Comparison of ENCODE assay signal across 19 cellular contexts in genomic region chr10:72337722-72338121, GRCh38. TPM values are rescaled to one million over a fixed set of nuclear protein-coding genes. Genes with fewer than 3 reads are reported as not detected.
A peak's percentile ranks its signal among the peaks of the same experiment; 100 is the strongest.
DNase-seq lines count a peak whose midpoint lies in the region; ATAC-seq and TF ChIP-seq lines count a peak whose summit lies in the region.
"Had no signal": no experiment of that assay in that cellular context is flagged by ENCODE, and none has a peak within 500 bp of the region (broad histone marks: within the 10 kb centered on the region; RNA-seq: fewer than 3 reads in every experiment).

No MANE protein-coding gene starts in this region.

- H3K9me3 ChIP-seq in tibial artery = no peaks in the 10 kb centered on the region
- no peaks in the 10 kb centered on the region for H3K9me3 ChIP-seq in gastrocnemius medialis
- H3K9me3 ChIP-seq: left lung, pancreas had no signal

- H3K4me1 ChIP-seq in tibial artery = peaks cover 11 to 59% (median 47%) of the 10 kb centered on the region in 4 donors
- H3K4me1 ChIP-seq in gastrocnemius medialis = peaks cover 31 to 45% of the 10 kb centered on the region in 2 donors

- no peak overlapping the region for H3K4me3 Mint-ChIP-seq in activated naive CD8-positive, alpha-beta T cell treated with anti-CD3 and anti-CD28 coated beads, Interleukin-2, amount 50 U/mL, for 24 hours
- no peak overlapping the region for H3K4me3 Mint-ChIP-seq in activated naive CD8-positive, alpha-beta T cell treated with anti-CD3 and anti-CD28 coated beads for 36 hours
- no peak overlapping the region for H3K4me3 Mint-ChIP-seq in Calu3 (ENCODE audit: low read depth, unreplicated experiment)
- H3K4me3 Mint-ChIP-seq: activated CD4-positive, alpha-beta T cell treated with anti-CD3 and anti-CD28 coated beads, Interleukin-2, amount 10 ng/mL, durations not matched to agents 7 days and 5 days; mesothelial cell of epicardium; type B pancreatic cell had no signal

- peaks cover 40 to 53% (median 45%) of the 10 kb centered on the region in 3 donors for H3K36me3 ChIP-seq in tibial artery
- peaks cover 0 to 62% of the 10 kb centered on the region in 2 donors for H3K36me3 ChIP-seq in gastrocnemius medialis

- intact Hi-C loops in Calu3 (cut with micrococcal nuclease; ENCODE audit: unreplicated experiment) = loop anchor here (2.0 to 10.0 kb wide), 5 partner anchors 93 to 440 kb away; no protein-coding TSS in a partner anchor
- intact Hi-C loops in dorsolateral prefrontal cortex (cut with DNase I) = loop anchor here (2.0 to 10.0 kb wide), 7 partner anchors 205 to 1023 kb away; partner anchors contain the start of genes CHST3 (in 1 of the 2) and SLC29A3 (in 1 of the 2)
- intact Hi-C loops in tibial artery (cut with DNase I; ENCODE audit: low total_unique reads) = loop anchor here (2.0 to 5.0 kb wide), 2 partner anchors 293 to 380 kb away; no protein-coding TSS in a partner anchor
- intact Hi-C loops in gastrocnemius medialis (cut with DNase I; ENCODE audit: low total_unique reads) = loop anchor here (2.0 to 10.0 kb wide), 5 partner anchors 115 to 443 kb away; no protein-coding TSS in a partner anchor

- CTCF ChIA-PET in Calu3 (lab: Charles Lee) = interaction anchor here (0.6 to 2.1 kb wide), 8 partner anchors 63 to 441 kb away, joined by 3 to 12 read pairs (median 4); no protein-coding TSS in a partner anchor

- peak overlapping the region; percentile 32 for H3K27ac Mint-ChIP-seq in activated naive CD8-positive, alpha-beta T cell treated with anti-CD3 and anti-CD28 coated beads, Interleukin-2, amount 50 U/mL, for 24 hours
- H3K27ac Mint-ChIP-seq in activated naive CD8-positive, alpha-beta T cell treated with anti-CD3 and anti-CD28 coated beads for 36 hours = no peak overlapping the region
- peak overlapping the region; percentile 62 for H3K27ac Mint-ChIP-seq in Calu3 (ENCODE audit: unreplicated experiment)

- DNase-seq in activated naive CD8-positive, alpha-beta T cell treated with anti-CD3 and anti-CD28 coated beads, Interleukin-2, amount 50 U/mL, for 24 hours = no peak
- no peak for DNase-seq in activated naive CD8-positive, alpha-beta T cell treated with anti-CD3 and anti-CD28 coated beads for 36 hours
- DNase-seq in Calu3 = no peak
- DNase-seq in dorsolateral prefrontal cortex = no peak
- no peak for DNase-seq in tibial artery
- DNase-seq in gastrocnemius medialis = no peak
- DNase-seq: NCI-H1930, SHP77 treated with DMSO at 0.1 percent for 48 hours had no signal

- no peak for ATAC-seq in activated naive CD8-positive, alpha-beta T cell treated with anti-CD3 and anti-CD28 coated beads, Interleukin-2, amount 50 U/mL, for 24 hours
- ATAC-seq in HG03432 (IDR thresholded peaks at IDR 0.05; ENCODE audit: unreplicated experiment) (no peak), gastrocnemius medialis (no peak), HG03097 (IDR thresholded peaks at IDR 0.05; ENCODE audit: low FRiP score, unreplicated experiment) (no peak)

- no peak overlapping the region for H3K4me3 ChIP-seq in dorsolateral prefrontal cortex
- H3K4me3 ChIP-seq in tibial artery = no peak overlapping the region
- H3K4me3 ChIP-seq in gastrocnemius medialis = no peak overlapping the region
- H3K4me3 ChIP-seq: left lung, pancreas, PC-9 had no signal

- H3K9me3 Mint-ChIP-seq in activated naive CD8-positive, alpha-beta T cell treated with anti-CD3 and anti-CD28 coated beads, Interleukin-2, amount 50 U/mL, for 24 hours = no peaks in the 10 kb centered on the region
- no peaks in the 10 kb centered on the region for H3K9me3 Mint-ChIP-seq in activated naive CD8-positive, alpha-beta T cell treated with anti-CD3 and anti-CD28 coated beads for 36 hours
- H3K9me3 Mint-ChIP-seq in Calu3 (ENCODE audit: low read depth, unreplicated experiment) = no peaks in the 10 kb centered on the region
- H3K9me3 Mint-ChIP-seq: activated CD4-positive, alpha-beta T cell treated with anti-CD3 and anti-CD28 coated beads, Interleukin-2, amount 10 ng/mL, durations not matched to agents 7 days and 5 days; immature natural killer cell; mesothelial cell of epicardium; natural killer cell treated with Interleukin-12 subunit alpha and Interleukin-12 subunit beta and Interleukin-15 and Interleukin-18, amount 100 ng/mL, for 72 hours; type B pancreatic cell had no signal

- H3K36me3 Mint-ChIP-seq in activated naive CD8-positive, alpha-beta T cell treated with anti-CD3 and anti-CD28 coated beads, Interleukin-2, amount 50 U/mL, for 24 hours (ENCODE audit: low read depth) = peaks cover 38% of the 10 kb centered on the region
- peaks cover 44% of the 10 kb centered on the region for H3K36me3 Mint-ChIP-seq in activated naive CD8-positive, alpha-beta T cell treated with anti-CD3 and anti-CD28 coated beads for 36 hours
- peaks cover 86% of the 10 kb centered on the region for H3K36me3 Mint-ChIP-seq in Calu3 (ENCODE audit: insufficient read depth, unreplicated experiment)

- in situ Hi-C loops in gastrocnemius medialis (cut with MboI; ENCODE audit: low sequenced_read_pairs in 4 of 4) = loop anchor here (5.0 to 25.0 kb wide), 7 partner anchors 123 to 383 kb away; partner anchors contain the start of genes CHST3 (in 3 of the 4), ANAPC16 (in 2 of the 4) and ASCC1 (in 2 of the 4)

- H3K4me1 Mint-ChIP-seq in activated naive CD8-positive, alpha-beta T cell treated with anti-CD3 and anti-CD28 coated beads, Interleukin-2, amount 50 U/mL, for 24 hours = peaks cover 60% of the 10 kb centered on the region
- peaks cover 52% of the 10 kb centered on the region for H3K4me1 Mint-ChIP-seq in activated naive CD8-positive, alpha-beta T cell treated with anti-CD3 and anti-CD28 coated beads for 36 hours
- peaks cover 61% of the 10 kb centered on the region for H3K4me1 Mint-ChIP-seq in Calu3 (ENCODE audit: low read depth, unreplicated experiment)

- H3K27ac ChIP-seq in dorsolateral prefrontal cortex (peak overlapping the region in 36 of 59 donors; percentile 76 to 99 (median 94)), tibial artery (peak overlapping the region; percentile 83 to 94), gastrocnemius medialis (peak overlapping the region in 2 of 4 donors; percentile 89 to 92)
- H3K27ac ChIP-seq: PC-9, WERI-Rb-1 had no signal

- no peaks in the 10 kb centered on the region for H3K27me3 Mint-ChIP-seq in activated naive CD8-positive, alpha-beta T cell treated with anti-CD3 and anti-CD28 coated beads, Interleukin-2, amount 50 U/mL, for 24 hours
- no peaks in the 10 kb centered on the region for H3K27me3 Mint-ChIP-seq in activated naive CD8-positive, alpha-beta T cell treated with anti-CD3 and anti-CD28 coated beads for 36 hours
- H3K27me3 Mint-ChIP-seq in Calu3 (ENCODE audit: unreplicated experiment) = no peaks in the 10 kb centered on the region
- H3K27me3 Mint-ChIP-seq: activated CD4-positive, alpha-beta T cell treated with anti-CD3 and anti-CD28 coated beads, Interleukin-2, amount 10 ng/mL, durations not matched to agents 7 days and 5 days; natural killer cell treated with Interleukin-12 subunit alpha and Interleukin-12 subunit beta and Interleukin-15 and Interleukin-18, amount 100 ng/mL, for 72 hours; type B pancreatic cell had no signal

- BruUV-seq in Calu3 (replicated peaks; lab: Mats Ljungman, UMichigan) = no TSS peak

- H3K27me3 ChIP-seq in dorsolateral prefrontal cortex (no peaks in the 10 kb centered on the region), tibial artery (no peaks in the 10 kb centered on the region), gastrocnemius medialis (no peaks in the 10 kb centered on the region)
- H3K27me3 ChIP-seq: left lung, pancreas had no signal

- TF ChIP-seq POLR2A in gastrocnemius medialis (IDR thresholded peaks at IDR 0.05) = no peak

- TF ChIP-seq CTCF in Calu3 (IDR thresholded peaks at IDR 0.05; ENCODE audit: unreplicated experiment) (no peak), dorsolateral prefrontal cortex (IDR thresholded peaks at IDR 0.05 in 54 of 56, conservative IDR thresholded peaks at IDR 0.05 in 2 of 56; ENCODE audit: low read depth in 1 of 56, partially characterized antibody in 56 of 56) (no peak), tibial artery (IDR thresholded peaks at IDR 0.05) (no peak), gastrocnemius medialis (IDR thresholded peaks at IDR 0.05 in 4 of 5, conservative IDR thresholded peaks at IDR 0.05 in 1 of 5) (no peak)

RNA-seq across cellular contexts. Expression of gene DNAJB12, which starts 17.0 kb away (rescaled TPM):
- total RNA-seq in activated naive CD8-positive, alpha-beta T cell treated with anti-CD3 and anti-CD28 coated beads for 36 hours = 10 to 100 TPM; 25.2 to 25.6 TPM
- total RNA-seq in Calu3 (2022) (43.1 and 48.0 TPM in 2 replicates), dorsolateral prefrontal cortex (10 to 100 TPM; 25.5 to 44.3 (median 34.1) TPM), gastrocnemius medialis (10 to 100 TPM; 35.8 to 49.7 (median 39.0) TPM)
